2 cellular contexts compared by ENCODE assay signal in genomic region chr5:35245371-35245770, GRCh38. TPM values are rescaled to one million over a fixed set of nuclear protein-coding genes. Genes with fewer than 3 reads are reported as not detected.
"Had no signal": no experiment of that assay in that cellular context is flagged by ENCODE, and none has a peak within 500 bp of the region (broad histone marks: within the 10 kb centered on the region; RNA-seq: fewer than 3 reads in every experiment).

No MANE protein-coding gene starts in this region.

RNA-seq across cellular contexts. Expression of gene PRLR, which starts 15.1 kb away (rescaled TPM):
- polyA plus RNA-seq: endothelial cell of umbilical vein, foreskin keratinocyte had no signal
